ENCODE assay signal across 1 cellular context in the genomic region with DNA sequence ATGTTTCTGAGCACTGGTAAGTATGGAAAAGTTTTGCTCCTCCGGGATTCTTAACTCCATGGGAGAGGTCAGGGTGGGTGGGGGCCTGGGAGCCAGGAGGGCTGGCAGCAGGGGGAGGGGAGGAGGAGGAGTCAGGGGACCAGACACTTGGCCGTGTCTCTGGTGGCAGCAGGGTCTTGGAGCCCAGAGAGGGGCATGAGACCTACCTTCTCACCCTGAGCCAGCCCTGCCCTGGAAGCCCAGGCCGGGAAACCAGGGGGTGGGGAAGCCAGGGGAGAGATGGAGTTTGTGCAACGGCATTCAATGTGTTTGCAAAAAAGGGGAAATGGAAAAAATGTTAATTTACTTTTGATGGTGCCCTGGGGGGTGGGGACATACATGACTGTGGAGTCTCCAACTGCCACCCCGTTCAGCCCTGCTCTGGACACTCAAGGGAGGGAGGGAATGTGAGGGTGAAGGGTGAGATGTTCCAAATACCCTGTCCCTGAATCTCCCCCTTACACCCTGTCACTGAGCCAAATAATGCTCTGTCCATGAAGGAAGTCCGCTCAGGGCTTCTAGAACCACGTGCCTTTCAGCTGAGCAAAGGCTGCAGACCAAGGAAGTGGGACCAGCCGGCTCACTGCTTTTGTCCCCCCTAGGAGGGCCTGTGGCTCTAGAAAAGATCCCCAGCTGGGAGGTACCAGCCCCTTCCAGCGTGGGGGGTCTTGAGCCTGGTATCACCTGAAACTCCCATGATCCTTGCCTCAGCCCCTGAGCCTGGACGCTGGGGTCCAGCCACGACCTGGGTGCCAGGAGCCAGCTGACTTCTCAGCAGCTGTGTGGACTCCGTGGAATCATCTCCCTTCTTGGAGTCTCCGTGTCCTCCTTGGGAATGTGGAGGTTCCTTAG.
TF ChIP-seq lines count a peak whose summit lies in the region.

No MANE protein-coding gene starts in this region.

TF ChIP-seq in HepG2, 621 proteins besides CTCF, POLR2A, EP300 and RAD21 (continued from another document):
- TF ChIP-seq, protein P1, sequence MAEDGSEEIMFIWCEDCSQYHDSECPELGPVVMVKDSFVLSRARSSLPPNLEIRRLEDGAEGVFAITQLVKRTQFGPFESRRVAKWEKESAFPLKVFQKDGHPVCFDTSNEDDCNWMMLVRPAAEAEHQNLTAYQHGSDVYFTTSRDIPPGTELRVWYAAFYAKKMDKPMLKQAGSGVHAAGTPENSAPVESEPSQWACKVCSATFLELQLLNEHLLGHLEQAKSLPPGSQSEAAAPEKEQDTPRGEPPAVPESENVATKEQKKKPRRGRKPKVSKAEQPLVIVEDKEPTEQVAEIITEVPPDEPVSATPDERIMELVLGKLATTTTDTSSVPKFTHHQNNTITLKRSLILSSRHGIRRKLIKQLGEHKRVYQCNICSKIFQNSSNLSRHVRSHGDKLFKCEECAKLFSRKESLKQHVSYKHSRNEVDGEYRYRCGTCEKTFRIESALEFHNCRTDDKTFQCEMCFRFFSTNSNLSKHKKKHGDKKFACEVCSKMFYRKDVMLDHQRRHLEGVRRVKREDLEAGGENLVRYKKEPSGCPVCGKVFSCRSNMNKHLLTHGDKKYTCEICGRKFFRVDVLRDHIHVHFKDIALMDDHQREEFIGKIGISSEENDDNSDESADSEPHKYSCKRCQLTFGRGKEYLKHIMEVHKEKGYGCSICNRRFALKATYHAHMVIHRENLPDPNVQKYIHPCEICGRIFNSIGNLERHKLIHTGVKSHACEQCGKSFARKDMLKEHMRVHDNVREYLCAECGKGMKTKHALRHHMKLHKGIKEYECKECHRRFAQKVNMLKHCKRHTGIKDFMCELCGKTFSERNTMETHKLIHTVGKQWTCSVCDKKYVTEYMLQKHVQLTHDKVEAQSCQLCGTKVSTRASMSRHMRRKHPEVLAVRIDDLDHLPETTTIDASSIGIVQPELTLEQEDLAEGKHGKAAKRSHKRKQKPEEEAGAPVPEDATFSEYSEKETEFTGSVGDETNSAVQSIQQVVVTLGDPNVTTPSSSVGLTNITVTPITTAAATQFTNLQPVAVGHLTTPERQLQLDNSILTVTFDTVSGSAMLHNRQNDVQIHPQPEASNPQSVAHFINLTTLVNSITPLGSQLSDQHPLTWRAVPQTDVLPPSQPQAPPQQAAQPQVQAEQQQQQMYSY (CRISPR knock-in tag; IDR thresholded peaks at IDR 0.05) = no peak
- no peak for TF ChIP-seq NR2C2 (CRISPR knock-in tag; IDR thresholded peaks at IDR 0.05; ENCODE audit: borderline replicate concordance)
- TF ChIP-seq ZNF12 (CRISPR knock-in tag; IDR thresholded peaks at IDR 0.05) = no peak
- TF ChIP-seq PCBP1 (IDR thresholded peaks at IDR 0.05; ENCODE audit: borderline replicate concordance, low read depth, low read length) = no peak
- TF ChIP-seq MBD4 (IDR thresholded peaks at IDR 0.05; ENCODE audit: borderline replicate concordance, low read length) = no peak
- TF ChIP-seq, protein P2, sequence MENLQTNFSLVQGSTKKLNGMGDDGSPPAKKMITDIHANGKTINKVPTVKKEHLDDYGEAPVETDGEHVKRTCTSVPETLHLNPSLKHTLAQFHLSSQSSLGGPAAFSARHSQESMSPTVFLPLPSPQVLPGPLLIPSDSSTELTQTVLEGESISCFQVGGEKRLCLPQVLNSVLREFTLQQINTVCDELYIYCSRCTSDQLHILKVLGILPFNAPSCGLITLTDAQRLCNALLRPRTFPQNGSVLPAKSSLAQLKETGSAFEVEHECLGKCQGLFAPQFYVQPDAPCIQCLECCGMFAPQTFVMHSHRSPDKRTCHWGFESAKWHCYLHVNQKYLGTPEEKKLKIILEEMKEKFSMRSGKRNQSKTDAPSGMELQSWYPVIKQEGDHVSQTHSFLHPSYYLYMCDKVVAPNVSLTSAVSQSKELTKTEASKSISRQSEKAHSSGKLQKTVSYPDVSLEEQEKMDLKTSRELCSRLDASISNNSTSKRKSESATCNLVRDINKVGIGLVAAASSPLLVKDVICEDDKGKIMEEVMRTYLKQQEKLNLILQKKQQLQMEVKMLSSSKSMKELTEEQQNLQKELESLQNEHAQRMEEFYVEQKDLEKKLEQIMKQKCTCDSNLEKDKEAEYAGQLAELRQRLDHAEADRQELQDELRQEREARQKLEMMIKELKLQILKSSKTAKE (CRISPR knock-in tag; IDR thresholded peaks at IDR 0.05; ENCODE audit: borderline replicate concordance) = no peak
- no peak for TF ChIP-seq ZNF264 (CRISPR knock-in tag; IDR thresholded peaks at IDR 0.05)
- TF ChIP-seq, protein P3, sequence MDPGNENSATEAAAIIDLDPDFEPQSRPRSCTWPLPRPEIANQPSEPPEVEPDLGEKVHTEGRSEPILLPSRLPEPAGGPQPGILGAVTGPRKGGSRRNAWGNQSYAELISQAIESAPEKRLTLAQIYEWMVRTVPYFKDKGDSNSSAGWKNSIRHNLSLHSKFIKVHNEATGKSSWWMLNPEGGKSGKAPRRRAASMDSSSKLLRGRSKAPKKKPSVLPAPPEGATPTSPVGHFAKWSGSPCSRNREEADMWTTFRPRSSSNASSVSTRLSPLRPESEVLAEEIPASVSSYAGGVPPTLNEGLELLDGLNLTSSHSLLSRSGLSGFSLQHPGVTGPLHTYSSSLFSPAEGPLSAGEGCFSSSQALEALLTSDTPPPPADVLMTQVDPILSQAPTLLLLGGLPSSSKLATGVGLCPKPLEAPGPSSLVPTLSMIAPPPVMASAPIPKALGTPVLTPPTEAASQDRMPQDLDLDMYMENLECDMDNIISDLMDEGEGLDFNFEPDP (CRISPR knock-in tag; conservative IDR thresholded peaks at IDR 0.05) = no peak
- TF ChIP-seq, protein P4, sequence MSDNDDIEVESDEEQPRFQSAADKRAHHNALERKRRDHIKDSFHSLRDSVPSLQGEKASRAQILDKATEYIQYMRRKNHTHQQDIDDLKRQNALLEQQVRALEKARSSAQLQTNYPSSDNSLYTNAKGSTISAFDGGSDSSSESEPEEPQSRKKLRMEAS (IDR thresholded peaks at IDR 0.05) = no peak
